In the genomic region with DNA sequence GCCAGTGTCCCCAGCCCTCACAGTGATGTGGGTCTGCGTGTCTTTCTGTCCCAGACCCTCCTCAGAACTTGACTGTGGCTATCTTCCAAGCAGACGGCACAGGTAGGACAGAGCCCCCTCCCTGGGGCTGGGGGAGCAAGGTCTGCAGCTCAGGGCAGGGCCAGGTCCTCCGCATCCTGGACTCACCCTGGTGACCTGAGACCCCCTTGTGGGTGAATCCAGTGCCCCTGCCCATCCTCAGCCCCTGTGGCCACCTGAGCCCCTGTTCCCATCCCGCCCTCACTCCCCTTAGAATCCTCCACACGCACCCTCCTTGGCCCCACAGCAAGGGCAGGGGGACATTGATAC, we compare ENCODE assay signal across 9 cellular contexts. TPM values are rescaled to one million over a fixed set of nuclear protein-coding genes. Genes with fewer than 3 reads are reported as not detected.
"Had no signal": no experiment of that assay in that cellular context is flagged by ENCODE, and none has a peak within 500 bp of the region (broad histone marks: within the 10 kb centered on the region; RNA-seq: fewer than 3 reads in every experiment).

No MANE protein-coding gene starts in this region.

- ATAC-seq: HCT116, HepG2 had no signal

- H3K36me3 Mint-ChIP-seq: IgD-negative memory B cell had no signal

- H3K4me1 Mint-ChIP-seq: IgD-negative memory B cell had no signal

- H3K4me3 Mint-ChIP-seq: HFFc6, IgD-negative memory B cell had no signal

- DNase-seq: GM23248, GOT3, HFFc6 had no signal

- H3K27ac Mint-ChIP-seq: HFFc6, IgD-negative memory B cell had no signal

RNA-seq across cellular contexts. Expression of gene CD33, which starts 39.0 kb away (rescaled TPM):
- total RNA-seq: GM23248, HFFc6 had no signal

RNA-seq across cellular contexts. Expression of gene SIGLEC7, which starts 43.7 kb away (rescaled TPM):
- total RNA-seq: GM23248, H4, H7, HepG2, HFFc6, HT1080 had no signal
